1 cellular context compared by ENCODE assay signal in genomic region chr1:200036616-200037270, GRCh38.
TF ChIP-seq lines count a peak whose summit lies in the region.

No MANE protein-coding gene starts in this region.

TF ChIP-seq in H1, 55 proteins besides CTCF, POLR2A, EP300 and RAD21:
- peak; percentile 26; the same call in 1 of the 2 replicates for TF ChIP-seq SUZ12 (IDR thresholded peaks at IDR 0.05; ENCODE audit: low read length)
- no peak for TF ChIP-seq BCL11A (IDR thresholded peaks at IDR 0.05; ENCODE audit: low read depth in 2 of 2, low read length in 2 of 2)
- TF ChIP-seq NANOG (IDR thresholded peaks at IDR 0.05; ENCODE audit: insufficient read depth, low read depth, low read length, poor library complexity, severe bottlenecking): no peak
- no peak for TF ChIP-seq CTBP2 (IDR thresholded peaks at IDR 0.05; ENCODE audit: borderline replicate concordance, insufficient read depth, insufficient read length, low read length)
- TF ChIP-seq CHD1 (IDR thresholded peaks at IDR 0.05; ENCODE audit: low read depth, low read length): no peak
- TF ChIP-seq EZH2 (IDR thresholded peaks at IDR 0.05; ENCODE audit: low read depth, low read length, severe bottlenecking): peak; percentile 70
- TF ChIP-seq RNF2 (IDR thresholded peaks at IDR 0.05; ENCODE audit: borderline replicate concordance, low read depth, low read length, missing control alignments, poor library complexity, severe bottlenecking): peak; percentile 79
- no peak for TF ChIP-seq CHD2 (IDR thresholded peaks at IDR 0.05; ENCODE audit: low read length)
- TF ChIP-seq E2F6 (IDR thresholded peaks at IDR 0.05): no peak
- TF ChIP-seq YY1 (IDR thresholded peaks at IDR 0.05; ENCODE audit: low read depth, low read length): no peak
- no peak for TF ChIP-seq CBX8 (IDR thresholded peaks at IDR 0.05; ENCODE audit: borderline replicate concordance, low read depth, low read length)
- TF ChIP-seq BACH1 (IDR thresholded peaks at IDR 0.05; ENCODE audit: low read length): no peak
- no peak for TF ChIP-seq HDAC6 (IDR thresholded peaks at IDR 0.05; ENCODE audit: low read depth, low read length)
- TF ChIP-seq KDM4A (IDR thresholded peaks at IDR 0.05; ENCODE audit: low read depth, low read length, severe bottlenecking): peak; percentile 5
- TF ChIP-seq ASH2L (IDR thresholded peaks at IDR 0.05; ENCODE audit: low read length): peak; percentile 58
- no peak for TF ChIP-seq HDAC2 (IDR thresholded peaks at IDR 0.05; ENCODE audit: borderline replicate concordance in 1 of 2, low read depth in 2 of 2, low read length in 2 of 2)
